In genomic region chr3:107431048-107431297, GRCh38 we compare ENCODE assay signal across 9 cellular contexts. TPM values are rescaled to one million over a fixed set of nuclear protein-coding genes. Genes with fewer than 3 reads are reported as not detected.
DNase-seq lines count a peak whose midpoint lies in the region; ATAC-seq and TF ChIP-seq lines count a peak whose summit lies in the region.
"Had no signal": no experiment of that assay in that cellular context is flagged by ENCODE, and none has a peak within 500 bp of the region (broad histone marks: within the 10 kb centered on the region; RNA-seq: fewer than 3 reads in every experiment).

No MANE protein-coding gene starts in this region.

- H3K79me2 ChIP-seq in mesendoderm (ENCODE audit: control insufficient read depth, insufficient read depth, low read length): no peaks in the 10 kb centered on the region

- peak overlapping the region; percentile 27 for H3K4me2 ChIP-seq in mesendoderm (ENCODE audit: low read length)

- peak; percentile 48 for DNase-seq in NCI-H146 treated with DMSO at 0.1 percent for 48 hours (lab: John Stamatoyannopoulos, UW; ENCODE audit: unreplicated experiment)
- DNase-seq in NCI-H146 (lab: John Stamatoyannopoulos, UW): no peak
- no peak for DNase-seq in SK-N-MC (ENCODE audit: low read depth, low spot score)
- peak in 9 of 10 donors; percentile 41 to 74 (median 60) for DNase-seq in dorsolateral prefrontal cortex
- no peak for DNase-seq in mesendoderm
- DNase-seq in D341Med (ENCODE audit: low spot score): no peak

- peak overlapping the region; percentile 26 for H2BK5ac ChIP-seq in mesendoderm (ENCODE audit: low read length)

- H3K4me1 ChIP-seq in mesendoderm (ENCODE audit: control insufficient read depth, low read depth, low read length): no peaks in the 10 kb centered on the region
- peaks cover 2 to 31% (median 25%) of the 10 kb centered on the region in 5 donors for H3K4me1 ChIP-seq in subcutaneous abdominal adipose tissue (ENCODE audit: control insufficient read depth in 5 of 5, insufficient read depth in 5 of 5, low read length in 5 of 5)

- TF ChIP-seq CTCF in dorsolateral prefrontal cortex (IDR thresholded peaks at IDR 0.05 in 54 of 56, conservative IDR thresholded peaks at IDR 0.05 in 2 of 56; ENCODE audit: low read depth in 1 of 56, partially characterized antibody in 56 of 56): peak in 2 of 56 donors; percentile 10 to 24

- H2AK5ac ChIP-seq in mesendoderm (ENCODE audit: low read length): no peak overlapping the region

- no peak overlapping the region for H4K5ac ChIP-seq in mesendoderm (ENCODE audit: low read length)

- ATAC-seq in HG02852 (IDR thresholded peaks at IDR 0.05; ENCODE audit: unreplicated experiment): peak; percentile 23

- no peak overlapping the region for H2BK15ac ChIP-seq in mesendoderm (replicated peaks; ENCODE audit: low read depth)

- peak overlapping the region; percentile 85 for H3K18ac ChIP-seq in mesendoderm (ENCODE audit: low read length)

- H3K4ac ChIP-seq in mesendoderm (ENCODE audit: low read depth, low read length): peak overlapping the region; percentile 65

- WGBS in mesendoderm (ENCODE audit: extremely low coverage, insufficient coverage, low lambda C conversion rate): no CpG with 5 or more reads among the region's 17 CpGs

- no peaks in the 10 kb centered on the region for H3K36me3 ChIP-seq in SK-N-MC (ENCODE audit: insufficient read depth, low read length)
- H3K36me3 ChIP-seq in mesendoderm (ENCODE audit: control insufficient read depth, insufficient read depth, low read length): no peaks in the 10 kb centered on the region
- no peaks in the 10 kb centered on the region for H3K36me3 ChIP-seq in subcutaneous abdominal adipose tissue (ENCODE audit: control insufficient read depth in 5 of 5, insufficient read depth in 5 of 5, low read length in 5 of 5)

- H2BK120ac ChIP-seq in mesendoderm (ENCODE audit: low read depth, low read length): peak overlapping the region; percentile 3

- no peaks in the 10 kb centered on the region for H3K27me3 ChIP-seq in dorsolateral prefrontal cortex
- H3K27me3 ChIP-seq in mesendoderm (ENCODE audit: insufficient read depth, low read length, poor library complexity): no peaks in the 10 kb centered on the region
- H3K27me3 ChIP-seq in subcutaneous abdominal adipose tissue (ENCODE audit: control insufficient read depth in 5 of 5, insufficient read depth in 4 of 5, low read length in 5 of 5): no peaks in the 10 kb centered on the region

- H3K79me1 ChIP-seq in mesendoderm (ENCODE audit: low read length): no peaks in the 10 kb centered on the region

- H3K23ac ChIP-seq in mesendoderm (ENCODE audit: low read length): peak overlapping the region; percentile 11

- H3K9ac ChIP-seq in SK-N-MC (ENCODE audit: insufficient read length) (no peak overlapping the region), mesendoderm (ENCODE audit: low read length) (peak overlapping the region; percentile 86), subcutaneous abdominal adipose tissue (ENCODE audit: low read length in 5 of 5) (peak overlapping the region in 4 of 5 donors; percentile 60 to 84 (median 80))

- H3K9me3 ChIP-seq in SK-N-MC (ENCODE audit: low read depth, low read length) (no peaks in the 10 kb centered on the region), subcutaneous abdominal adipose tissue (ENCODE audit: control insufficient read depth in 5 of 5, low read length in 5 of 5) (no peaks in the 10 kb centered on the region)

- intact Hi-C loops in dorsolateral prefrontal cortex (cut with DNase I): loop anchor here (1.0 to 10.0 kb wide), 7 partner anchors 91 to 234 kb away; partner anchors contain the start of gene BBX (in 2 of the 2)

- H3K56ac ChIP-seq in mesendoderm (ENCODE audit: low read length): peak overlapping the region; percentile 93

- H3K4me3 ChIP-seq in SK-N-MC (0 out of 2 replicates have a peak overlapping the region, but pooled peaks have one; percentile 76), dorsolateral prefrontal cortex (peak overlapping the region; percentile 57 to 93 (median 83)), mesendoderm (ENCODE audit: low read length) (peak overlapping the region; percentile 18), subcutaneous abdominal adipose tissue (ENCODE audit: low read depth in 1 of 5, low read length in 5 of 5) (peak overlapping the region; percentile 72 to 86 (median 81))

- H4K8ac ChIP-seq in mesendoderm (ENCODE audit: low read depth, low read length): no peak overlapping the region

- H3K27ac ChIP-seq in SK-N-MC (no peak overlapping the region), dorsolateral prefrontal cortex (peak overlapping the region; percentile 83 to 100 (median 98)), mesendoderm (ENCODE audit: low read depth, low read length) (peak overlapping the region; percentile 98), subcutaneous abdominal adipose tissue (ENCODE audit: low read depth, low read length) (peak overlapping the region; percentile 67)
- H3K27ac ChIP-seq: C4-2B had no signal

RNA-seq across cellular contexts. Expression of gene CCDC54, which starts 53.7 kb away (rescaled TPM):
- total RNA-seq in dorsolateral prefrontal cortex: 1 to 10 TPM in 11 of 120 experiments, under 1 TPM in 54, not detected in 55; 0.26 to 2.7 (median 0.68) TPM
- not detected for polyA plus RNA-seq in mesendoderm (2013, experiment 1 of 2)
- not detected for polyA plus RNA-seq in mesendoderm (2013, experiment 2 of 2)

Comparison
In these comparisons a context has a peak if more than half of its experiments do, and no peak if none do; other contexts are left out.
1. DNase-seq: peak in NCI-H146 treated with DMSO at 0.1 percent for 48 hours (single experiment) and dorsolateral prefrontal cortex (9 of 10); none in NCI-H146 (single experiment), SK-N-MC (single experiment), mesendoderm (single experiment) and D341Med (single experiment).
2. H3K4me3 ChIP-seq: peak in every context shown above with its lines; median percentile 83 in dorsolateral prefrontal cortex; 81 in subcutaneous abdominal adipose tissue; 76 in SK-N-MC; 18 in mesendoderm.